Comparison of ENCODE assay signal across 14 cellular contexts in genomic region chr2:101311390-101312019, GRCh38. TPM values are rescaled to one million over a fixed set of nuclear protein-coding genes. Genes with fewer than 3 reads are reported as not detected.
DNase-seq lines count a peak whose midpoint lies in the region; ATAC-seq and TF ChIP-seq lines count a peak whose summit lies in the region.
"Had no signal": no experiment of that assay in that cellular context is flagged by ENCODE, and none has a peak within 500 bp of the region (broad histone marks: within the 10 kb centered on the region; RNA-seq: fewer than 3 reads in every experiment).

No MANE protein-coding gene starts in this region.

- no peak for TF ChIP-seq EP300 in esophagus muscularis mucosa (IDR thresholded peaks at IDR 0.05)

- H3K36me3 ChIP-seq in esophagus muscularis mucosa = no peaks in the 10 kb centered on the region
- H3K36me3 ChIP-seq in thyroid gland = no peaks in the 10 kb centered on the region
- H3K36me3 ChIP-seq: gastrocnemius medialis had no signal

- TF ChIP-seq POLR2A in esophagus muscularis mucosa (IDR thresholded peaks at IDR 0.05; ENCODE audit: low read depth) = no peak
- no peak for TF ChIP-seq POLR2A in thyroid gland (IDR thresholded peaks at IDR 0.05)

- peaks cover 0 to 15% (median 12%) of the 10 kb centered on the region in 4 donors for H3K4me1 ChIP-seq in esophagus muscularis mucosa
- peaks cover 3 to 15% of the 10 kb centered on the region in 2 donors for H3K4me1 ChIP-seq in thyroid gland

- no peak overlapping the region for H3K4me3 Mint-ChIP-seq in activated B cell treated with CpG ODN at 0.5 μM for 24 hours

- H3K9me3 Mint-ChIP-seq in activated B cell treated with CpG ODN at 0.5 μM for 24 hours = no peaks in the 10 kb centered on the region

- H3K27me3 ChIP-seq in esophagus muscularis mucosa (no peaks in the 10 kb centered on the region), thyroid gland (no peaks in the 10 kb centered on the region)
- H3K27me3 ChIP-seq: gastrocnemius medialis had no signal

- TF ChIP-seq CTCF in activated B cell treated with CpG ODN at 0.5 μM for 24 hours (IDR thresholded peaks at IDR 0.05) = no peak
- no peak for TF ChIP-seq CTCF in esophagus muscularis mucosa (IDR thresholded peaks at IDR 0.05)
- no peak for TF ChIP-seq CTCF in thyroid gland (IDR thresholded peaks at IDR 0.05)

- H3K4me1 Mint-ChIP-seq in activated B cell treated with CpG ODN at 0.5 μM for 24 hours = peaks cover 31% of the 10 kb centered on the region

- no peak for ATAC-seq in activated B cell treated with CpG ODN at 0.5 μM for 24 hours (ENCODE audit: low read depth)
- ATAC-seq: gastrocnemius medialis, left cardiac atrium had no signal

- CTCF ChIA-PET in activated B cell treated with CpG ODN at 0.5 μM for 24 hours (lab: Charles Lee) = interaction anchor here (0.6 to 1.4 kb wide), 2 partner anchors 31 to 928 kb away, joined by 5 read pairs; no protein-coding TSS in a partner anchor

- H3K9me3 ChIP-seq in esophagus muscularis mucosa = no peaks in the 10 kb centered on the region
- no peaks in the 10 kb centered on the region for H3K9me3 ChIP-seq in thyroid gland
- H3K9me3 ChIP-seq: gastrocnemius medialis had no signal

- H3K27ac Mint-ChIP-seq in activated B cell treated with CpG ODN at 0.5 μM for 24 hours = peak overlapping the region; percentile 52

- 68% methylated on average over 4 of the region's 4 CpGs for WGBS in esophagus muscularis mucosa
- 79 to 84% methylated on average over 4 of the region's 4 CpGs for WGBS in thyroid gland, 2 donors

- no peak overlapping the region for H3K27ac ChIP-seq in esophagus muscularis mucosa (replicated peaks in 1 of 4)
- H3K27ac ChIP-seq in thyroid gland = no peak overlapping the region
- H3K27ac ChIP-seq: gastrocnemius medialis had no signal

- no peak overlapping the region for H3K4me3 ChIP-seq in esophagus muscularis mucosa
- H3K4me3 ChIP-seq in thyroid gland (replicated peaks in 1 of 3) = no peak overlapping the region
- H3K4me3 ChIP-seq: gastrocnemius medialis had no signal

- intact Hi-C loops in activated B cell treated with CpG ODN at 0.5 μM for 24 hours (cut with micrococcal nuclease) = no loop called here
- intact Hi-C loops in esophagus muscularis mucosa (cut with DNase I) = no loop called here
- intact Hi-C loops in thyroid gland (cut with DNase I) = no loop called here

- H3K27me3 Mint-ChIP-seq in activated B cell treated with CpG ODN at 0.5 μM for 24 hours = no peaks in the 10 kb centered on the region

- peaks cover 8% of the 10 kb centered on the region for H3K36me3 Mint-ChIP-seq in activated B cell treated with CpG ODN at 0.5 μM for 24 hours (ENCODE audit: low read depth)

- peak in 4 of 6 experiments; percentile 16 to 52 (median 50) for DNase-seq in stimulated activated naive CD4-positive, alpha-beta T cell (lab: John Stamatoyannopoulos, UW)
- no peak for DNase-seq in stimulated activated naive CD4-positive, alpha-beta T cell treated with Interleukin-2 at 50 U/mL for 16 hours (lab: John Stamatoyannopoulos, UW)
- no peak for DNase-seq in activated B cell treated with CpG ODN at 0.5 μM for 24 hours
- peak; percentile 57 for DNase-seq in esophagus muscularis mucosa (ENCODE audit: extremely low spot score)
- no peak for DNase-seq in NCI-H2196 (lab: John Stamatoyannopoulos, UW; ENCODE audit: unreplicated experiment)
- no peak for DNase-seq in thyroid gland
- no peak for DNase-seq in NCI-H187 (lab: John Stamatoyannopoulos, UW)
- DNase-seq in cerebellum (ENCODE audit: low spot score) = no peak
- DNase-seq: activated effector memory CD4-positive, alpha-beta T cell treated with anti-CD3 and anti-CD28 coated beads, Interleukin-2, amount 50 U/mL, for 16 hours; cortex of kidney; gastrocnemius medialis; left cardiac atrium; NCI-H446 treated with DMSO at 0.1 percent for 48 hours; SHP77 had no signal

- POLR2A ChIA-PET in activated B cell treated with CpG ODN at 0.5 μM for 24 hours (lab: Charles Lee) = no interaction called here

RNA-seq across cellular contexts. Expression of gene RNF149, which starts 3.0 kb away (rescaled TPM):
- total RNA-seq in activated B cell treated with CpG ODN at 0.5 μM for 24 hours = 39.6 and 48.3 TPM in 2 replicates
- 10 to 100 TPM; 29.5 to 66.6 (median 40.0) TPM for total RNA-seq in esophagus muscularis mucosa
- 10 to 100 TPM; 49.5 to 95.6 (median 68.5) TPM for total RNA-seq in thyroid gland
- 69.5 TPM for total RNA-seq in cerebellum

RNA-seq across cellular contexts. Expression of gene CNOT11, which starts 58.8 kb away (rescaled TPM):
- total RNA-seq in activated B cell treated with CpG ODN at 0.5 μM for 24 hours (50.8 and 59.7 TPM in 2 replicates), esophagus muscularis mucosa (10 to 100 TPM; 25.7 to 35.8 (median 29.0) TPM), thyroid gland (10 to 100 TPM; 27.5 to 41.6 (median 37.4) TPM), cerebellum (14.7 TPM)

Comparison
In these comparisons a context has a peak if more than half of its experiments do, and no peak if none do; other contexts are left out.
1. DNase-seq: peak in stimulated activated naive CD4-positive, alpha-beta T cell (4 of 6) and esophagus muscularis mucosa (single experiment); none in stimulated activated naive CD4-positive, alpha-beta T cell treated with Interleukin-2 at 50 U/mL for 16 hours (single experiment), activated B cell treated with CpG ODN at 0.5 μM for 24 hours (single experiment), NCI-H2196 (single experiment), thyroid gland (0 of 2), NCI-H187 (0 of 2) and cerebellum (single experiment).